19 cellular contexts compared by ENCODE assay signal in genomic region chr19:2582984-2583956, GRCh38.
"Had no signal": no experiment of that assay in that cellular context is flagged by ENCODE, and none has a peak within 500 bp of the region (broad histone marks: within the 10 kb centered on the region; RNA-seq: fewer than 3 reads in every experiment).

No MANE protein-coding gene starts in this region.

- H3K36me3 ChIP-seq: esophagus squamous epithelium, gastroesophageal sphincter, pancreas, tibial artery had no signal

- H3K27ac ChIP-seq: dorsolateral prefrontal cortex, esophagus squamous epithelium, gastroesophageal sphincter, hepatocyte, pancreas, tibial artery had no signal

- DNase-seq: activated CD4-positive, alpha-beta T cell treated with anti-CD3 and anti-CD28 coated beads, Interleukin-2, amount 50 U/mL, for 4 hours; activated CD4-positive, CD25-positive, alpha-beta regulatory T cell treated with anti-CD3 and anti-CD28 coated beads, Interleukin-2, amount 50 U/mL, for 72 hours; activated effector memory CD4-positive, alpha-beta T cell treated with anti-CD3 and anti-CD28 coated beads, Interleukin-2, amount 50 U/mL, for 16 hours; activated T-cell treated with anti-CD3 and anti-CD28 coated beads, Interleukin-2, amount 50 U/mL, for 4 hours; amygdala; esophagus squamous epithelium; kidney; left ventricle myocardium superior; mesendoderm; retina had no signal

- H3K79me2 ChIP-seq: hepatocyte had no signal

- FAIRE-seq: endometrium, kidney, pancreas had no signal

- H3K4me3 ChIP-seq: dorsolateral prefrontal cortex, esophagus squamous epithelium, gastroesophageal sphincter, hepatocyte, pancreas, smooth muscle cell, tibial artery had no signal

- H3K9me3 ChIP-seq: pancreas had no signal

- ATAC-seq: activated naive CD4-positive, alpha-beta T cell treated with anti-CD3 and anti-CD28 coated beads, Interleukin-2, amount 50 U/mL, for 72 hours; activated T-cell treated with anti-CD3 and anti-CD28 coated beads, Interleukin-2, amount 50 U/mL, for 4 hours; gastroesophageal sphincter; left ventricle myocardium superior; pancreas; stimulated activated effector memory CD8-positive, alpha-beta T cell treated with anti-CD3 and anti-CD28 coated beads, Interleukin-12 subunit alpha, Interleukin-12 subunit beta, amount 100 ng/mL, for 72 hours had no signal

- H2AFZ ChIP-seq: hepatocyte had no signal

- H3K4me2 ChIP-seq: hepatocyte, smooth muscle cell had no signal

- H3K27me3 ChIP-seq: dorsolateral prefrontal cortex, esophagus squamous epithelium, gastroesophageal sphincter, hepatocyte, pancreas, tibial artery had no signal
